31 cellular contexts compared by ENCODE assay signal in genomic region chr12:10221846-10222245, GRCh38. TPM values are rescaled to one million over a fixed set of nuclear protein-coding genes. Genes with fewer than 3 reads are reported as not detected.
"Had no signal": no experiment of that assay in that cellular context is flagged by ENCODE, and none has a peak within 500 bp of the region (broad histone marks: within the 10 kb centered on the region; RNA-seq: fewer than 3 reads in every experiment).

No MANE protein-coding gene starts in this region.

- H3K9ac ChIP-seq: KMS-11 had no signal

- H3K4me3 ChIP-seq: adrenal gland, MG63, Peyer's patch, SJSA1 had no signal

- DNase-seq: activated CD4-positive, alpha-beta T cell treated with anti-CD3 and anti-CD28 coated beads, Interleukin-2, amount 50 U/mL, for 1 hour; activated CD4-positive, CD25-positive, alpha-beta regulatory T cell; activated CD8-positive, alpha-beta T cell treated with anti-CD3 and anti-CD28 coated beads for 36 hours; activated gamma-delta T cell; activated naive CD4-positive, alpha-beta T cell treated with anti-CD3 and anti-CD28 coated beads for 36 hours; activated naive CD8-positive, alpha-beta T cell treated with anti-CD3 and anti-CD28 coated beads, Interleukin-2, amount 10 ng/mL, durations not matched to agents 7 days and 5 days; activated T-cell treated with anti-CD3 and anti-CD28 coated beads, Interleukin-2, amount 50 U/mL, for 48 hours; adrenal gland; anterior cingulate cortex; MG63; MV-4-11; NCI-H1092 treated with DMSO at 0.1 percent for 48 hours; NCI-H1417 treated with DMSO at 0.1 percent for 48 hours; NCI-H1694; NCI-H2029; NCI-H345; NCI-H510A; NCI-H526 treated with DMSO at 0.1 percent for 48 hours; NCI-H82; NK-92 treated with Interleukin-12 subunit alpha and Interleukin-12 subunit beta, amount 100 ng/mL, for 24 hours; OCI-M1; Peyer's patch; SHP77; SW 1271 had no signal

- H3K27me3 Mint-ChIP-seq: activated CD8-positive, alpha-beta T cell treated with anti-CD3 and anti-CD28 coated beads for 36 hours; activated naive CD8-positive, alpha-beta T cell treated with anti-CD3 and anti-CD28 coated beads, Interleukin-2, amount 10 ng/mL, durations not matched to agents 7 days and 5 days; activated T-helper 17 cell treated with anti-CD3 and anti-CD28 coated beads, Interleukin-2, amount 50 U/mL, for 72 hours; central memory CD8-positive, alpha-beta T cell had no signal

- H3K27me3 ChIP-seq: adrenal gland, MG63, Peyer's patch, SJSA1 had no signal

- H3K9me3 ChIP-seq: adrenal gland, MG63, Peyer's patch, SJSA1 had no signal

- H3K27ac ChIP-seq: adrenal gland, KMS-11, Peyer's patch, SJSA1 had no signal

- H3K4me1 ChIP-seq: adrenal gland, Peyer's patch, SJSA1 had no signal

- ATAC-seq: activated CD8-positive, alpha-beta T cell treated with anti-CD3 and anti-CD28 coated beads for 36 hours; activated T-helper 17 cell treated with anti-CD3 and anti-CD28 coated beads, Interleukin-2, amount 50 U/mL, for 72 hours; HepG2; SK-N-SH treated with all-trans-retinoic acid at 6 μM for 48 hours had no signal

- H3K4me2 ChIP-seq: KMS-11 had no signal

- H3K4me3 Mint-ChIP-seq: activated CD8-positive, alpha-beta T cell treated with anti-CD3 and anti-CD28 coated beads for 36 hours; activated naive CD4-positive, alpha-beta T cell treated with anti-CD3 and anti-CD28 coated beads for 36 hours; activated naive CD8-positive, alpha-beta T cell treated with anti-CD3 and anti-CD28 coated beads, Interleukin-2, amount 10 ng/mL, durations not matched to agents 7 days and 5 days; activated T-helper 17 cell treated with anti-CD3 and anti-CD28 coated beads, Interleukin-2, amount 50 U/mL, for 72 hours; central memory CD8-positive, alpha-beta T cell had no signal

- H3K9me3 Mint-ChIP-seq: activated naive CD4-positive, alpha-beta T cell treated with anti-CD3 and anti-CD28 coated beads for 36 hours; activated T-helper 17 cell treated with anti-CD3 and anti-CD28 coated beads, Interleukin-2, amount 50 U/mL, for 72 hours; central memory CD8-positive, alpha-beta T cell had no signal

- H3K27ac Mint-ChIP-seq: activated CD8-positive, alpha-beta T cell treated with anti-CD3 and anti-CD28 coated beads for 36 hours; activated naive CD4-positive, alpha-beta T cell treated with anti-CD3 and anti-CD28 coated beads for 36 hours; activated naive CD8-positive, alpha-beta T cell treated with anti-CD3 and anti-CD28 coated beads, Interleukin-2, amount 10 ng/mL, durations not matched to agents 7 days and 5 days; activated T-helper 17 cell treated with anti-CD3 and anti-CD28 coated beads, Interleukin-2, amount 50 U/mL, for 72 hours had no signal

RNA-seq across cellular contexts. Expression of gene TMEM52B, which starts 43.0 kb away (rescaled TPM):
- total RNA-seq: activated CD8-positive, alpha-beta T cell treated with anti-CD3 and anti-CD28 coated beads for 36 hours; activated naive CD4-positive, alpha-beta T cell treated with anti-CD3 and anti-CD28 coated beads for 36 hours; activated naive CD8-positive, alpha-beta T cell treated with anti-CD3 and anti-CD28 coated beads, Interleukin-2, amount 10 ng/mL, durations not matched to agents 7 days and 5 days; activated T-helper 17 cell treated with anti-CD3 and anti-CD28 coated beads, Interleukin-2, amount 50 U/mL, for 72 hours; HepG2; Peyer's patch; T-helper 1 cell treated with Interleukin-12 subunit alpha and Interleukin-12 subunit beta and Interleukin-4 antibody, amounts not matched to agents 30 ng/mL and 1 ng/mL, for 36 hours had no signal
- polyA plus RNA-seq: HepG2 had no signal

RNA-seq across cellular contexts. Expression of gene OLR1, which starts 49.9 kb away (rescaled TPM):
- total RNA-seq: activated CD8-positive, alpha-beta T cell treated with anti-CD3 and anti-CD28 coated beads for 36 hours; activated naive CD4-positive, alpha-beta T cell treated with anti-CD3 and anti-CD28 coated beads for 36 hours; activated naive CD8-positive, alpha-beta T cell treated with anti-CD3 and anti-CD28 coated beads, Interleukin-2, amount 10 ng/mL, durations not matched to agents 7 days and 5 days; activated T-helper 17 cell treated with anti-CD3 and anti-CD28 coated beads, Interleukin-2, amount 50 U/mL, for 72 hours; HepG2; Peyer's patch; T-helper 1 cell treated with Interleukin-12 subunit alpha and Interleukin-12 subunit beta and Interleukin-4 antibody, amounts not matched to agents 30 ng/mL and 1 ng/mL, for 36 hours had no signal
- polyA plus RNA-seq: HepG2 had no signal
